Comparison of ENCODE assay signal across 24 cellular contexts in genomic region chrX:110056419-110056818, GRCh38. TPM values are rescaled to one million over a fixed set of nuclear protein-coding genes. Genes with fewer than 3 reads are reported as not detected.
DNase-seq lines count a peak whose midpoint lies in the region; FAIRE-seq and TF ChIP-seq lines count a peak whose summit lies in the region.
"Had no signal": no experiment of that assay in that cellular context is flagged by ENCODE, and none has a peak within 500 bp of the region (broad histone marks: within the 10 kb centered on the region; RNA-seq: fewer than 3 reads in every experiment).

No MANE protein-coding gene starts in this region.

- H3K9me2 ChIP-seq in MM.1S (replicated peaks; ENCODE audit: insufficient read depth, low read length) = no peaks in the 10 kb centered on the region

- H3F3A ChIP-seq in MM.1S (ENCODE audit: insufficient read depth, low read length) = no peaks in the 10 kb centered on the region

- no peaks in the 10 kb centered on the region for H3K27me3 ChIP-seq in MM.1S (replicated peaks; ENCODE audit: insufficient read depth, low read length)
- no peaks in the 10 kb centered on the region for H3K27me3 ChIP-seq in astrocyte (ENCODE audit: insufficient read depth, low read length)
- H3K27me3 ChIP-seq in prostate gland (replicated peaks; ENCODE audit: insufficient read depth) = no peaks in the 10 kb centered on the region
- H3K27me3 ChIP-seq: BE2C, brain microvascular endothelial cell, colonic mucosa, esophagus squamous epithelium had no signal

- DNase-seq in NCI-H2107 treated with DMSO at 0.1 percent for 48 hours (lab: John Stamatoyannopoulos, UW; ENCODE audit: unreplicated experiment) = peak; percentile 80
- DNase-seq in NCI-H2107 (lab: John Stamatoyannopoulos, UW) = no peak
- DNase-seq in DMS79 treated with DMSO at 0.1 percent for 48 hours (lab: John Stamatoyannopoulos, UW) = peak; percentile 16
- no peak for DNase-seq in MM.1S
- DNase-seq in astrocyte (ENCODE audit: low read depth) = no peak
- DNase-seq in activated T-cell treated with anti-CD3 and anti-CD28 coated beads, Interleukin-2, amount 50 U/mL, for 24 hours = no peak
- DNase-seq in posterior vena cava (ENCODE audit: low spot score) = no peak
- DNase-seq in prostate gland (ENCODE audit: low spot score) = no peak
- DNase-seq: 8988T; activated CD4-positive, alpha-beta T cell treated with anti-CD3 and anti-CD28 coated beads, Interleukin-2, amount 10 ng/mL, durations not matched to agents 24 days and 14 days; activated effector memory CD4-positive, alpha-beta T cell treated with anti-CD3 and anti-CD28 coated beads, Interleukin-2, amount 50 U/mL, for 16 hours; BE2C; brain microvascular endothelial cell; colonic mucosa; COR-L47; esophagus squamous epithelium; GDM1; GOT3; mesenchymal stem cell; naive B cell; NCI-H1694; occipital lobe; SIG-M5 had no signal

- H3K4me2 ChIP-seq in MM.1S (ENCODE audit: low read depth, low read length) = peak overlapping the region; percentile 6; the same call in 1 of the 2 replicates
- H3K4me2 ChIP-seq in astrocyte (ENCODE audit: low read length) = no peak overlapping the region

- no peak overlapping the region for H3K4me3 Mint-ChIP-seq in astrocyte (ENCODE audit: unreplicated experiment)
- H3K4me3 Mint-ChIP-seq in activated T-cell treated with anti-CD3 and anti-CD28 coated beads, Interleukin-2, amount 50 U/mL, for 24 hours = no peak overlapping the region
- H3K4me3 Mint-ChIP-seq: activated CD4-positive, alpha-beta T cell treated with anti-CD3 and anti-CD28 coated beads, Interleukin-2, amount 10 ng/mL, durations not matched to agents 24 days and 14 days; naive B cell had no signal

- no peak overlapping the region for H3K9ac ChIP-seq in MM.1S (ENCODE audit: low read length)
- no peak overlapping the region for H3K9ac ChIP-seq in astrocyte (ENCODE audit: low read length)

- no peak for TF ChIP-seq POLR2A in prostate gland (IDR thresholded peaks at IDR 0.05)

- TF ChIP-seq CTCF in MM.1S (IDR thresholded peaks at IDR 0.05; ENCODE audit: low read length) = no peak
- no peak for TF ChIP-seq CTCF in astrocyte (IDR thresholded peaks at IDR 0.05; ENCODE audit: insufficient read depth, low read depth, low read length)
- no peak for TF ChIP-seq CTCF in prostate gland (IDR thresholded peaks at IDR 0.05)

- WGBS in prostate gland = 77% methylated on average over 1 of the region's 1 CpG

- H3K9me3 Mint-ChIP-seq in astrocyte (ENCODE audit: unreplicated experiment) = no peaks in the 10 kb centered on the region
- H3K9me3 Mint-ChIP-seq in activated T-cell treated with anti-CD3 and anti-CD28 coated beads, Interleukin-2, amount 50 U/mL, for 24 hours = no peaks in the 10 kb centered on the region

- peaks cover 3% of the 10 kb centered on the region for H3K4me1 Mint-ChIP-seq in astrocyte (ENCODE audit: low read depth, unreplicated experiment)
- peaks cover 6% of the 10 kb centered on the region for H3K4me1 Mint-ChIP-seq in activated T-cell treated with anti-CD3 and anti-CD28 coated beads, Interleukin-2, amount 50 U/mL, for 24 hours (ENCODE audit: low read depth)

- no peaks in the 10 kb centered on the region for H3K36me3 Mint-ChIP-seq in astrocyte (ENCODE audit: low read depth, unreplicated experiment)
- peaks cover 20% of the 10 kb centered on the region for H3K36me3 Mint-ChIP-seq in activated T-cell treated with anti-CD3 and anti-CD28 coated beads, Interleukin-2, amount 50 U/mL, for 24 hours (ENCODE audit: low read depth)

- H2AFZ ChIP-seq in MM.1S (ENCODE audit: low read length) = no peak overlapping the region
- H2AFZ ChIP-seq in astrocyte (ENCODE audit: low read depth, low read length) = no peak overlapping the region

- H4K20me1 ChIP-seq in MM.1S (ENCODE audit: insufficient read depth, low read length) (no peaks in the 10 kb centered on the region), astrocyte (ENCODE audit: insufficient read depth, low read length) (no peaks in the 10 kb centered on the region)

- intact Hi-C loops in posterior vena cava (cut with DNase I) = no loop called here
- intact Hi-C loops in prostate gland (cut with DNase I) = no loop called here

- no peak overlapping the region for H3K4me3 ChIP-seq in MM.1S (ENCODE audit: low read length)
- no peak overlapping the region for H3K4me3 ChIP-seq in astrocyte (ENCODE audit: insufficient read depth, low read depth, low read length)
- no peak overlapping the region for H3K4me3 ChIP-seq in prostate gland
- H3K4me3 ChIP-seq: colonic mucosa, esophagus squamous epithelium had no signal

- H3K36me3 ChIP-seq in MM.1S (replicated peaks; ENCODE audit: insufficient read depth, low read length) (no peaks in the 10 kb centered on the region), astrocyte (ENCODE audit: insufficient read depth, low read length) (no peaks in the 10 kb centered on the region), prostate gland (no peaks in the 10 kb centered on the region)
- H3K36me3 ChIP-seq: BE2C, brain microvascular endothelial cell, colonic mucosa had no signal

- H3K27ac ChIP-seq in MM.1S (ENCODE audit: low read length) (no peak overlapping the region), astrocyte (ENCODE audit: low read depth, low read length) (no peak overlapping the region), prostate gland (no peak overlapping the region)
- H3K27ac ChIP-seq: brain microvascular endothelial cell, colonic mucosa, esophagus squamous epithelium had no signal

- peaks cover 48% of the 10 kb centered on the region for H3K79me2 ChIP-seq in MM.1S (ENCODE audit: low read length)
- no peaks in the 10 kb centered on the region for H3K79me2 ChIP-seq in astrocyte (ENCODE audit: insufficient read depth, low read length)

- FAIRE-seq in astrocyte (lab: Jason Lieb, UNC) = peak; percentile 84
- FAIRE-seq: urothelium cell line had no signal

- H3K4me1 ChIP-seq in MM.1S (ENCODE audit: low read length) (peaks cover 10% of the 10 kb centered on the region), astrocyte (ENCODE audit: insufficient read depth, low read length) (no peaks in the 10 kb centered on the region), prostate gland (replicated peaks) (no peaks in the 10 kb centered on the region)
- H3K4me1 ChIP-seq: BE2C, colonic mucosa had no signal

- H3K9me3 ChIP-seq in MM.1S (replicated peaks; ENCODE audit: insufficient read depth, low read length) (no peaks in the 10 kb centered on the region), astrocyte (ENCODE audit: insufficient read depth, low read depth, low read length) (no peaks in the 10 kb centered on the region), prostate gland (no peaks in the 10 kb centered on the region)
- H3K9me3 ChIP-seq: BE2C, colonic mucosa, esophagus squamous epithelium had no signal

- H3K27me3 Mint-ChIP-seq in astrocyte (ENCODE audit: low read depth, unreplicated experiment) = no peaks in the 10 kb centered on the region
- H3K27me3 Mint-ChIP-seq in activated T-cell treated with anti-CD3 and anti-CD28 coated beads, Interleukin-2, amount 50 U/mL, for 24 hours = peaks cover 18% of the 10 kb centered on the region
- H3K27me3 Mint-ChIP-seq: activated CD4-positive, alpha-beta T cell treated with anti-CD3 and anti-CD28 coated beads, Interleukin-2, amount 10 ng/mL, durations not matched to agents 24 days and 14 days; naive B cell had no signal

- H3K27ac Mint-ChIP-seq in astrocyte (ENCODE audit: unreplicated experiment) = no peak overlapping the region
- no peak overlapping the region for H3K27ac Mint-ChIP-seq in activated T-cell treated with anti-CD3 and anti-CD28 coated beads, Interleukin-2, amount 50 U/mL, for 24 hours
- H3K27ac Mint-ChIP-seq: activated CD4-positive, alpha-beta T cell treated with anti-CD3 and anti-CD28 coated beads, Interleukin-2, amount 10 ng/mL, durations not matched to agents 24 days and 14 days had no signal

RNA-seq across cellular contexts. Expression of gene TMEM164, which starts 53.5 kb away (rescaled TPM):
- 17.3 and 17.6 TPM in 2 replicates for total RNA-seq in astrocyte
- total RNA-seq in posterior vena cava = 10 to 100 TPM; 12.5 to 14.2 TPM
- 100 to 1,000 TPM in 1 of 2 donors, 10 to 100 TPM in 1; 45.5 to 445 TPM for total RNA-seq in prostate gland

Comparison
In these comparisons a context has a peak if more than half of its experiments do, and no peak if none do; other contexts are left out.
1. DNase-seq: peak in NCI-H2107 treated with DMSO at 0.1 percent for 48 hours (single experiment) and DMS79 treated with DMSO at 0.1 percent for 48 hours (single experiment); none in NCI-H2107 (single experiment), MM.1S (single experiment), astrocyte (single experiment), activated T-cell treated with anti-CD3 and anti-CD28 coated beads, Interleukin-2, amount 50 U/mL, for 24 hours (single experiment), posterior vena cava (single experiment) and prostate gland (single experiment).